14 cellular contexts compared by ENCODE assay signal in genomic region chr17:28112199-28112995, GRCh38.
A peak's percentile ranks its signal among the peaks of the same experiment; 100 is the strongest.
DNase-seq lines count a peak whose midpoint lies in the region; ATAC-seq and TF ChIP-seq lines count a peak whose summit lies in the region.
"Had no signal": no experiment of that assay in that cellular context is flagged by ENCODE, and none has a peak within 500 bp of the region (broad histone marks: within the 10 kb centered on the region; RNA-seq: fewer than 3 reads in every experiment).

No MANE protein-coding gene starts in this region.

- H3K27ac ChIP-seq in brain microvascular endothelial cell (no peak overlapping the region), right atrium auricular region (peak overlapping the region; percentile 41 to 51), skin epidermis (peak overlapping the region in 13 of 21 experiments; percentile 1 to 71 (median 39))

- ATAC-seq in HG02759 (IDR thresholded peaks at IDR 0.05; ENCODE audit: unreplicated experiment) = no peak
- ATAC-seq: activated naive CD4-positive, alpha-beta T cell treated with anti-CD3 and anti-CD28 coated beads, Interleukin-2, amount 50 U/mL, for 72 hours; naive thymus-derived CD4-positive, alpha-beta T cell had no signal

- H3K4me3 Mint-ChIP-seq in HFFc6 (peak overlapping the region; percentile 82), Caco-2 (ENCODE audit: unreplicated experiment) (no peak overlapping the region)
- H3K4me3 Mint-ChIP-seq: naive thymus-derived CD4-positive, alpha-beta T cell had no signal

- peaks cover 0 to 18% of the 10 kb centered on the region in 2 donors for H3K4me1 ChIP-seq in right atrium auricular region
- H3K4me1 ChIP-seq in Caco-2 = peaks cover 28% of the 10 kb centered on the region

- H3K9me3 ChIP-seq in right atrium auricular region (no peaks in the 10 kb centered on the region), Caco-2 (peaks cover 6% of the 10 kb centered on the region; the same call in 1 of the 2 replicates)

- H3K4me1 Mint-ChIP-seq in HFFc6 (ENCODE audit: low read depth) (peaks cover 59% of the 10 kb centered on the region), Caco-2 (ENCODE audit: low read depth, unreplicated experiment) (peaks cover 31% of the 10 kb centered on the region)

- H3K36me3 Mint-ChIP-seq in HFFc6 (ENCODE audit: low read depth) (peaks cover 23% of the 10 kb centered on the region), Caco-2 (ENCODE audit: insufficient read depth, unreplicated experiment) (no peaks in the 10 kb centered on the region)
- H3K36me3 Mint-ChIP-seq: activated naive CD4-positive, alpha-beta T cell treated with anti-CD3 and anti-CD28 coated beads, Interleukin-2, amount 50 U/mL, for 72 hours had no signal

- in situ Hi-C loops in brain microvascular endothelial cell (cut with HindIII; ENCODE audit: low pct_ligation_motif_present, low sequenced_read_pairs) = no loop called here

- no TSS peak for BruUV-seq in Caco-2 (replicated peaks; lab: Mats Ljungman, UMichigan)

- DNase-seq in HFFc6 = peak; percentile 49
- peak; percentile 1 for DNase-seq in brain microvascular endothelial cell
- DNase-seq in right atrium auricular region (ENCODE audit: low spot score) = no peak
- DNase-seq in cerebellar nuclear complex (lab: John Stamatoyannopoulos, UW) = no peak
- no peak for DNase-seq in NCI-H1417 treated with DMSO at 0.1 percent for 48 hours (lab: John Stamatoyannopoulos, UW)
- DNase-seq in Caco-2 = no peak
- DNase-seq: cortex of kidney; naive thymus-derived CD4-positive, alpha-beta T cell; NCI-H2029; stimulated activated CD8-positive, alpha-beta memory T cell treated with anti-CD3 and anti-CD28 coated beads, Interleukin-4, amount 100 ng/mL, for 48 hours; T-helper 9 cell had no signal

- H3K4me3 ChIP-seq in brain microvascular endothelial cell (ENCODE audit: low read depth, low read length) = no peak overlapping the region
- H3K4me3 ChIP-seq in right atrium auricular region = no peak overlapping the region
- no peak overlapping the region for H3K4me3 ChIP-seq in skin epidermis
- no peak overlapping the region for H3K4me3 ChIP-seq in Caco-2 (ENCODE audit: low read depth, low read length)

- H3K9me3 Mint-ChIP-seq in HFFc6 (peaks cover 7% of the 10 kb centered on the region), Caco-2 (ENCODE audit: unreplicated experiment) (peaks cover 12% of the 10 kb centered on the region)
- H3K9me3 Mint-ChIP-seq: activated naive CD4-positive, alpha-beta T cell treated with anti-CD3 and anti-CD28 coated beads, Interleukin-2, amount 50 U/mL, for 72 hours had no signal

- H3K27ac Mint-ChIP-seq in HFFc6 = peak overlapping the region; percentile 89
- H3K27ac Mint-ChIP-seq in Caco-2 (ENCODE audit: unreplicated experiment) = no peak overlapping the region
- H3K27ac Mint-ChIP-seq: activated naive CD4-positive, alpha-beta T cell treated with anti-CD3 and anti-CD28 coated beads, Interleukin-2, amount 50 U/mL, for 72 hours; naive thymus-derived CD4-positive, alpha-beta T cell had no signal

- POLR2A ChIA-PET in Caco-2 (lab: Charles Lee) = interaction anchor here (0.6 kb wide), 1 partner anchor 9 kb away, joined by 4 read pairs; no protein-coding TSS in a partner anchor

- H3K27me3 Mint-ChIP-seq in HFFc6 (ENCODE audit: insufficient read depth) (no peaks in the 10 kb centered on the region; the same call in 1 of the 2 replicates), Caco-2 (ENCODE audit: insufficient read depth, unreplicated experiment) (no peaks in the 10 kb centered on the region)
- H3K27me3 Mint-ChIP-seq: naive thymus-derived CD4-positive, alpha-beta T cell had no signal

- H3K27me3 ChIP-seq in brain microvascular endothelial cell (replicated peaks) (no peaks in the 10 kb centered on the region), right atrium auricular region (no peaks in the 10 kb centered on the region), Caco-2 (replicated peaks; ENCODE audit: control insufficient read depth, insufficient read depth, low read length) (no peaks in the 10 kb centered on the region)

- TF ChIP-seq CTCF in HFFc6 (IDR thresholded peaks at IDR 0.05) (no peak), brain microvascular endothelial cell (IDR thresholded peaks at IDR 0.05; ENCODE audit: low read depth, low read length, missing control alignments) (no peak), right atrium auricular region (IDR thresholded peaks at IDR 0.05) (no peak), Caco-2 (IDR thresholded peaks at IDR 0.05; ENCODE audit: insufficient read depth in 1 of 2, low read depth in 1 of 2, low read length in 1 of 2, severe bottlenecking in 1 of 2, unreplicated experiment in 1 of 2) (no peak)

- CTCF ChIA-PET in Caco-2 (lab: Charles Lee) = interaction anchor here (0.9 kb wide), 1 partner anchor 58 kb away, joined by 3 read pairs; no protein-coding TSS in a partner anchor

- intact Hi-C loops in Caco-2 (cut with micrococcal nuclease; ENCODE audit: unreplicated experiment) = loop anchor here (5.0 kb wide), 1 partner anchor 50 kb away; no protein-coding TSS in a partner anchor

- H3K36me3 ChIP-seq in brain microvascular endothelial cell (replicated peaks) (no peaks in the 10 kb centered on the region), right atrium auricular region (no peaks in the 10 kb centered on the region), Caco-2 (ENCODE audit: control insufficient read depth, insufficient read depth, low read length) (no peaks in the 10 kb centered on the region)

Comparison
In these comparisons a context has a peak if more than half of its experiments do, and no peak if none do; other contexts are left out.
1. DNase-seq: peak in HFFc6 (single experiment) and brain microvascular endothelial cell (single experiment); none in right atrium auricular region (single experiment), cerebellar nuclear complex (0 of 2), NCI-H1417 treated with DMSO at 0.1 percent for 48 hours (single experiment) and Caco-2 (0 of 2).